8 cellular contexts compared by ENCODE assay signal in genomic region chr2:195656859-195657633, GRCh38. TPM values are rescaled to one million over a fixed set of nuclear protein-coding genes. Genes with fewer than 3 reads are reported as not detected.
DNase-seq lines count a peak whose midpoint lies in the region; ATAC-seq and TF ChIP-seq lines count a peak whose summit lies in the region.

A gene with protein sequence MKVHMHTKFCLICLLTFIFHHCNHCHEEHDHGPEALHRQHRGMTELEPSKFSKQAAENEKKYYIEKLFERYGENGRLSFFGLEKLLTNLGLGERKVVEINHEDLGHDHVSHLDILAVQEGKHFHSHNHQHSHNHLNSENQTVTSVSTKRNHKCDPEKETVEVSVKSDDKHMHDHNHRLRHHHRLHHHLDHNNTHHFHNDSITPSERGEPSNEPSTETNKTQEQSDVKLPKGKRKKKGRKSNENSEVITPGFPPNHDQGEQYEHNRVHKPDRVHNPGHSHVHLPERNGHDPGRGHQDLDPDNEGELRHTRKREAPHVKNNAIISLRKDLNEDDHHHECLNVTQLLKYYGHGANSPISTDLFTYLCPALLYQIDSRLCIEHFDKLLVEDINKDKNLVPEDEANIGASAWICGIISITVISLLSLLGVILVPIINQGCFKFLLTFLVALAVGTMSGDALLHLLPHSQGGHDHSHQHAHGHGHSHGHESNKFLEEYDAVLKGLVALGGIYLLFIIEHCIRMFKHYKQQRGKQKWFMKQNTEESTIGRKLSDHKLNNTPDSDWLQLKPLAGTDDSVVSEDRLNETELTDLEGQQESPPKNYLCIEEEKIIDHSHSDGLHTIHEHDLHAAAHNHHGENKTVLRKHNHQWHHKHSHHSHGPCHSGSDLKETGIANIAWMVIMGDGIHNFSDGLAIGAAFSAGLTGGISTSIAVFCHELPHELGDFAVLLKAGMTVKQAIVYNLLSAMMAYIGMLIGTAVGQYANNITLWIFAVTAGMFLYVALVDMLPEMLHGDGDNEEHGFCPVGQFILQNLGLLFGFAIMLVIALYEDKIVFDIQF (plus strand): TSS chr2:195657226. CDS start chr2:195680043, 22,817 bp downstream.

- H3K9me3 ChIP-seq in T-helper 17 cell (ENCODE audit: control insufficient read depth, low read length, poor library complexity, severe bottlenecking) (no peaks in the 10 kb centered on the region), upper lobe of right lung (no peaks in the 10 kb centered on the region)

- TF ChIP-seq CTCF in upper lobe of right lung (IDR thresholded peaks at IDR 0.05) = peak; percentile 13

- H3K4me3 Mint-ChIP-seq in T-helper 17 cell = peak within 1 kb of the TSS; percentile 98

- no peaks in the 10 kb centered on the region for H3K27me3 Mint-ChIP-seq in T-helper 17 cell

- peak; percentile 98 for TF ChIP-seq POLR2A in GM15510 (IDR thresholded peaks at IDR 0.05; ENCODE audit: borderline replicate concordance, extremely low read depth, insufficient read length)

- ATAC-seq in HG02885 (IDR thresholded peaks at IDR 0.05; ENCODE audit: poor library complexity, unreplicated experiment) = peak; percentile 75
- ATAC-seq in T-helper 17 cell = peak; percentile 76
- peak; percentile 89 to 90 for ATAC-seq in left cardiac atrium
- ATAC-seq in upper lobe of right lung = peak; percentile 94

- H3K27ac Mint-ChIP-seq in T-helper 17 cell = peak within 1 kb of the TSS; percentile 99

- H3K4me1 ChIP-seq in upper lobe of right lung = peaks cover 30% of the 10 kb centered on the region

- H3K4me3 ChIP-seq in upper lobe of right lung = peak within 1 kb of the TSS; percentile 89

- intact Hi-C loops in left cardiac atrium (cut with DNase I) = loop anchor here in 1 of 2 donors (5.0 kb wide), 2 partner anchors 50 to 80 kb away; no protein-coding TSS in a partner anchor
- intact Hi-C loops in posterior vena cava (cut with DNase I) = no loop called here
- intact Hi-C loops in upper lobe of right lung (cut with DNase I) = no loop called here

- H3K4me1 Mint-ChIP-seq in T-helper 17 cell = peaks cover 28% of the 10 kb centered on the region

- DNase-seq in NCI-H1694 treated with DMSO at 0.1 percent for 48 hours (lab: John Stamatoyannopoulos, UW) = peak; percentile 99
- DNase-seq in T-helper 17 cell = peak; percentile 85 to 99 (median 93)
- DNase-seq in amygdala (lab: John Stamatoyannopoulos, UW) = peak; percentile 67 to 100 (median 98)
- peak; percentile 97 for DNase-seq in left cardiac atrium
- peak; percentile 99 for DNase-seq in posterior vena cava (ENCODE audit: low spot score)
- peak; percentile 98 for DNase-seq in upper lobe of right lung

- peak within 1 kb of the TSS; percentile 98 for H3K27ac ChIP-seq in upper lobe of right lung

- H3K36me3 ChIP-seq in upper lobe of right lung = no peaks in the 10 kb centered on the region

- peaks cover 4% of the 10 kb centered on the region for H3K36me3 Mint-ChIP-seq in T-helper 17 cell (ENCODE audit: low read depth)

- no peaks in the 10 kb centered on the region for H3K27me3 ChIP-seq in upper lobe of right lung

RNA-seq across cellular contexts. Expression of the gene that starts here (rescaled TPM):
- total RNA-seq in T-helper 17 cell = 10 to 100 TPM; 42.8 to 48.4 TPM
- total RNA-seq in left cardiac atrium = 10 to 100 TPM; 13.7 to 13.8 TPM
- 10 to 100 TPM; 23.5 to 23.6 TPM for total RNA-seq in posterior vena cava
- 29.4 TPM for total RNA-seq in upper lobe of right lung

Comparison
In these comparisons a context has a peak if more than half of its experiments do, and no peak if none do; other contexts are left out.
1. Peak in every context shown above with its lines: DNase-seq, ATAC-seq, H3K4me3 ChIP-seq and H3K27ac ChIP-seq.